ENCODE assay signal across 8 cellular contexts in the genomic region with DNA sequence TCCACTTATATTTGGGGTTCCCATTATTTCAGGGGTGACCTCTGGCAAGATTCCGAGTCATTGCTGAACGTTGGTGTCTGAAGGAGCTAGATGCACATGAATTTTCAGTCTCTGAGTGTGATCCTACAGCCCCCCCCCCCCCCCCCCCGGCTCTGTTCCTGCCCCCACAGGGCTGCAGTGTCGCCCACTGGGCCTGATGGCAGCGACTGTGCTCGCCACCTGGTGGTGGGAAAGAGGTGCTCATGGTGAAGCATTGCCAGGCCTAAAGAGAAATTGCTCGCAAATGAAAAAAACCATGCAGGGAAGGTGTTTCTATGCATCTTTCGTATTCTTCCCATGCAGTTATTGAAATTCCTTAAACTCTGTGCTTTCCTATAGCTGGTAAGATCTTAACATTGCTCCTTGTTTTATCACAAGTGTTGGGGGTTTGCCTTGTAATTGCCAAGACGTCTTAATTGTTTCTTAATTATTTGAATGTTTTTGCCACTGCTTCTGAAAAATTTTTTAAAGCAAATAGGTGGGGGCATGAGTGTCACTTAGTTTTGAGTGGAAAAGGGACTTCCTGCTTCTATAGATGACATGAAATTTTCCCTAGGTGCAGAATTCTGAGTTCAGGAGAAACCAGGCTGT.
DNase-seq lines count a peak whose midpoint lies in the region; ATAC-seq lines count a peak whose summit lies in the region.

No MANE protein-coding gene starts in this region.

- H3K4me3 Mint-ChIP-seq in T-helper 2 cell treated with Interferon-gamma antibody and Interleukin-4, amounts not matched to agents 5 μg/mL and 100 μg/mL, for 36 hours: no peak overlapping the region

- H3K27ac Mint-ChIP-seq in T-helper 2 cell treated with Interferon-gamma antibody and Interleukin-4, amounts not matched to agents 5 μg/mL and 100 μg/mL, for 36 hours: no peak overlapping the region

- in situ Hi-C loops in KBM-7 (cut with MboI; ENCODE audit: low pct_unique_long_range_greater_than_20kb, low sequenced_read_pairs): loop anchor here (10.0 to 25.0 kb wide), 2 partner anchors 182 to 320 kb away; no protein-coding TSS in a partner anchor

- DNase-seq in DMS53 treated with DMSO at 0.1 percent for 48 hours (lab: John Stamatoyannopoulos, UW; ENCODE audit: unreplicated experiment) (peak; percentile 0), KBM-7 (peak; percentile 54), UCSD-AML1 (lab: John Stamatoyannopoulos, UW; ENCODE audit: unreplicated experiment) (peak; percentile 30), cerebellar cortex (ENCODE audit: low spot score) (peak; percentile 61), lung microvascular endothelial cell (ENCODE audit: low read depth in 2 of 2) (peak; percentile 63 to 82)
- peak; percentile 18 for DNase-seq in stimulated activated naive CD4-positive, alpha-beta T cell treated with Interleukin-2 at 50 U/mL for 16 hours (lab: John Stamatoyannopoulos, UW)
- no peak for DNase-seq in T-helper 2 cell treated with Interferon-gamma antibody and Interleukin-4, amounts not matched to agents 5 μg/mL and 100 μg/mL, for 36 hours (ENCODE audit: low spot score)

- peak; percentile 79 for ATAC-seq in GM21360 (IDR thresholded peaks at IDR 0.05; ENCODE audit: unreplicated experiment)

- H3K9me3 Mint-ChIP-seq in T-helper 2 cell treated with Interferon-gamma antibody and Interleukin-4, amounts not matched to agents 5 μg/mL and 100 μg/mL, for 36 hours: no peaks in the 10 kb centered on the region

- peaks cover 9% of the 10 kb centered on the region for H3K27me3 Mint-ChIP-seq in T-helper 2 cell treated with Interferon-gamma antibody and Interleukin-4, amounts not matched to agents 5 μg/mL and 100 μg/mL, for 36 hours (ENCODE audit: low read depth)

- H3K4me1 Mint-ChIP-seq in T-helper 2 cell treated with Interferon-gamma antibody and Interleukin-4, amounts not matched to agents 5 μg/mL and 100 μg/mL, for 36 hours (ENCODE audit: low read depth): no peaks in the 10 kb centered on the region

- no peaks in the 10 kb centered on the region for H3K36me3 Mint-ChIP-seq in T-helper 2 cell treated with Interferon-gamma antibody and Interleukin-4, amounts not matched to agents 5 μg/mL and 100 μg/mL, for 36 hours (ENCODE audit: low read depth)
